Comparison of ENCODE assay signal across 21 cellular contexts in the genomic region with DNA sequence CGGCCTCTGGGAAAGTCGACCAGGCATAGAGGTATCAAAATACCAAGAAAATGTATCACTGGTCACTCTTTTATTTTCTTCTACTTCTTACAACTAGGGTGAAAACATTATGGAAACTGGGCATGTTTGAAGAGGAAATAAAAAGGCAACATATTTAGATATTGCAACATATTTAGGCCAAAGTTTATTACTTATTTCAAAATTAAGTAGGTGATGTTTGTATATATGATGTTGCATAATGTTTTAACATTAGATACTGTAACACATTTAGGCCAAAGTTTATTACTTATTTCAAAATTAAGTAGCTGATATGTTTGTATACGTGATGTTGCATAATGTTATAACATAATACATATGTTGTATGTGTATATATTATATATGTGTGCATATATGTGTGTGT.
DNase-seq lines count a peak whose midpoint lies in the region; ATAC-seq, FAIRE-seq and TF ChIP-seq lines count a peak whose summit lies in the region.
"Had no signal": no experiment of that assay in that cellular context is flagged by ENCODE, and none has a peak within 500 bp of the region (broad histone marks: within the 10 kb centered on the region; RNA-seq: fewer than 3 reads in every experiment).

No MANE protein-coding gene starts in this region.

- no peak for DNase-seq in SK-N-SH
- no peak for DNase-seq in pancreas
- DNase-seq in Kasumi-1 (lab: John Stamatoyannopoulos, UW), result no peak
- no peak for DNase-seq in AML-193 (lab: John Stamatoyannopoulos, UW)
- no peak for DNase-seq in coronary artery (ENCODE audit: low spot score)
- DNase-seq: ACHN; Caco-2; Calu3; CD4-positive, alpha-beta T cell; CD8-positive, alpha-beta T cell; DMS79 treated with DMSO at 0.1 percent for 48 hours; GF-D8 had no signal

- H3K27ac ChIP-seq in SK-N-SH (ENCODE audit: low read depth in 2 of 2, low read length in 1 of 2), result peak overlapping the region; percentile 49 to 97; a peak in 3 of 4 replicates
- H3K27ac ChIP-seq in pancreas, result no peak overlapping the region
- H3K27ac ChIP-seq in coronary artery, result no peak overlapping the region
- H3K27ac ChIP-seq: 22Rv1; BLaER1 treated with 17β-estradiol and CSF1 and Interleukin-3, amounts not matched to agents 10 nM and 100 nM; C4-2B had no signal

- no peaks in the 10 kb centered on the region for H3K27me3 ChIP-seq in SK-N-SH (ENCODE audit: insufficient read depth)
- H3K27me3 ChIP-seq in pancreas, result no peaks in the 10 kb centered on the region
- H3K27me3 ChIP-seq: BLaER1 treated with 17β-estradiol and CSF1 and Interleukin-3, amounts not matched to agents 10 nM and 100 nM had no signal

- no peak overlapping the region for H3K4me2 ChIP-seq in SK-N-SH
- H3K4me2 ChIP-seq: BLaER1 treated with 17β-estradiol and CSF1 and Interleukin-3, amounts not matched to agents 10 nM and 100 nM had no signal

- WGBS in SK-N-SH (ENCODE audit: low lambda C conversion rate), result 87% methylated on average over 3 of the region's 3 CpGs
- WGBS in pancreas, 2 donors, result 68 to 72% methylated on average over 3 of the region's 3 CpGs

- no peak for TF ChIP-seq EP300 in SK-N-SH (IDR thresholded peaks at IDR 0.05; ENCODE audit: borderline replicate concordance in 1 of 2, low read depth in 1 of 2, low read length in 1 of 2)

- H3K9ac ChIP-seq in SK-N-SH, result no peak overlapping the region
- H3K9ac ChIP-seq: BLaER1 treated with 17β-estradiol and CSF1 and Interleukin-3, amounts not matched to agents 10 nM and 100 nM had no signal

- CTCF ChIA-PET in SK-N-SH (lab: Yijun Ruan, JAX), result no interaction called here

- H3F3A ChIP-seq in SK-N-SH (replicated peaks; ENCODE audit: insufficient read depth), result peaks cover 13% of the 10 kb centered on the region

- no peaks in the 10 kb centered on the region for H4K20me1 ChIP-seq in SK-N-SH (ENCODE audit: insufficient read depth)
- H4K20me1 ChIP-seq: BLaER1 treated with 17β-estradiol and CSF1 and Interleukin-3, amounts not matched to agents 10 nM and 100 nM had no signal

- FAIRE-seq in endometrium (lab: Jason Lieb, UNC) (peak; percentile 53), pancreas (lab: Jason Lieb, UNC) (peak; percentile 20)
- FAIRE-seq: D721Med, G401.6, GM12891, GM19239 had no signal

- H3K4me1 ChIP-seq in SK-N-SH (ENCODE audit: control insufficient read depth in 1 of 2, insufficient read depth in 2 of 2, low read depth in 1 of 2, low read length in 1 of 2), result peaks cover 17 to 26% of the 10 kb centered on the region in 2 experiments; a peak in 3 of 4 replicates
- H3K4me1 ChIP-seq in pancreas, result peaks cover 0 to 5% (median 0%) of the 10 kb centered on the region in 3 donors
- H3K4me1 ChIP-seq: BLaER1 treated with 17β-estradiol and CSF1 and Interleukin-3, amounts not matched to agents 10 nM and 100 nM; Caco-2 had no signal

- no peak for TF ChIP-seq CTCF in SK-N-SH (IDR thresholded peaks at IDR 0.05)
- TF ChIP-seq CTCF in pancreas (IDR thresholded peaks at IDR 0.05), result no peak
- no peak for TF ChIP-seq CTCF in coronary artery (IDR thresholded peaks at IDR 0.05)

- H3K36me3 ChIP-seq in SK-N-SH (replicated peaks in 1 of 2; ENCODE audit: control insufficient read depth in 1 of 2, insufficient read depth in 2 of 2, low read length in 1 of 2) (no peaks in the 10 kb centered on the region), pancreas (no peaks in the 10 kb centered on the region)
- H3K36me3 ChIP-seq: BLaER1 treated with 17β-estradiol and CSF1 and Interleukin-3, amounts not matched to agents 10 nM and 100 nM had no signal

- ATAC-seq in SK-N-SH treated with all-trans-retinoic acid at 6 μM for 48 hours (no peak), pancreas (no peak)
- ATAC-seq: CD8-positive, alpha-beta T cell had no signal

- no peaks in the 10 kb centered on the region for H3K9me2 ChIP-seq in SK-N-SH

- intact Hi-C loops in pancreas (cut with DNase I), result no loop called here

- H3K4me3 ChIP-seq in SK-N-SH (ENCODE audit: low read depth in 2 of 2, low read length in 1 of 2), result no peak overlapping the region
- no peak overlapping the region for H3K4me3 ChIP-seq in pancreas
- no peak overlapping the region for H3K4me3 ChIP-seq in coronary artery
- H3K4me3 ChIP-seq: BLaER1 treated with 17β-estradiol and CSF1 and Interleukin-3, amounts not matched to agents 10 nM and 100 nM had no signal

- TF ChIP-seq RAD21 in SK-N-SH (IDR thresholded peaks at IDR 0.05; ENCODE audit: low read length), result no peak

- H3K9me3 ChIP-seq in SK-N-SH, result no peaks in the 10 kb centered on the region
- no peaks in the 10 kb centered on the region for H3K9me3 ChIP-seq in pancreas
- H3K9me3 ChIP-seq: BLaER1 treated with 17β-estradiol and CSF1 and Interleukin-3, amounts not matched to agents 10 nM and 100 nM; Caco-2 had no signal

- peaks cover 90% of the 10 kb centered on the region for H3K79me2 ChIP-seq in SK-N-SH (ENCODE audit: insufficient read depth)

- no peak overlapping the region for H2AFZ ChIP-seq in SK-N-SH (ENCODE audit: low read depth)

- POLR2A ChIA-PET in SK-N-SH (lab: Yijun Ruan, JAX), result no interaction called here

TF ChIP-seq in SK-N-SH, 30 proteins besides CTCF, POLR2A, EP300 and RAD21:
- TF ChIP-seq GATA2 (CRISPR knock-in tag; IDR thresholded peaks at IDR 0.05), result no peak

TF ChIP-seq in SK-N-SH treated with all-trans-retinoic acid at 6 μM for 48 hours, 23 proteins besides CTCF, POLR2A, EP300 and RAD21 (continues in another document):
- no peak for TF ChIP-seq TOX (CRISPR knock-in tag; IDR thresholded peaks at IDR 0.05; ENCODE audit: borderline replicate concordance)
- no peak for TF ChIP-seq ZNF70 (CRISPR knock-in tag; IDR thresholded peaks at IDR 0.05)
- no peak for TF ChIP-seq TCF4 (CRISPR knock-in tag; IDR thresholded peaks at IDR 0.05; ENCODE audit: borderline replicate concordance)
- TF ChIP-seq SNAI2 (CRISPR knock-in tag; IDR thresholded peaks at IDR 0.05), result no peak
- TF ChIP-seq, protein P1, sequence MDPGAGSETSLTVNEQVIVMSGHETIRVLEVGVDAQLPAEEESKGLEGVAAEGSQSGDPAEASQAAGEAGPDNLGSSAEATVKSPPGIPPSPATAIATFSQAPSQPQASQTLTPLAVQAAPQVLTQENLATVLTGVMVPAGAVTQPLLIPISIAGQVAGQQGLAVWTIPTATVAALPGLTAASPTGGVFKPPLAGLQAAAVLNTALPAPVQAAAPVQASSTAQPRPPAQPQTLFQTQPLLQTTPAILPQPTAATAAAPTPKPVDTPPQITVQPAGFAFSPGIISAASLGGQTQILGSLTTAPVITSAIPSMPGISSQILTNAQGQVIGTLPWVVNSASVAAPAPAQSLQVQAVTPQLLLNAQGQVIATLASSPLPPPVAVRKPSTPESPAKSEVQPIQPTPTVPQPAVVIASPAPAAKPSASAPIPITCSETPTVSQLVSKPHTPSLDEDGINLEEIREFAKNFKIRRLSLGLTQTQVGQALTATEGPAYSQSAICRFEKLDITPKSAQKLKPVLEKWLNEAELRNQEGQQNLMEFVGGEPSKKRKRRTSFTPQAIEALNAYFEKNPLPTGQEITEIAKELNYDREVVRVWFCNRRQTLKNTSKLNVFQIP (CRISPR knock-in tag; IDR thresholded peaks at IDR 0.05; ENCODE audit: borderline replicate concordance, low read depth), result no peak
- no peak for TF ChIP-seq ESRRG (CRISPR knock-in tag; IDR thresholded peaks at IDR 0.05)
- TF ChIP-seq, protein P2, sequence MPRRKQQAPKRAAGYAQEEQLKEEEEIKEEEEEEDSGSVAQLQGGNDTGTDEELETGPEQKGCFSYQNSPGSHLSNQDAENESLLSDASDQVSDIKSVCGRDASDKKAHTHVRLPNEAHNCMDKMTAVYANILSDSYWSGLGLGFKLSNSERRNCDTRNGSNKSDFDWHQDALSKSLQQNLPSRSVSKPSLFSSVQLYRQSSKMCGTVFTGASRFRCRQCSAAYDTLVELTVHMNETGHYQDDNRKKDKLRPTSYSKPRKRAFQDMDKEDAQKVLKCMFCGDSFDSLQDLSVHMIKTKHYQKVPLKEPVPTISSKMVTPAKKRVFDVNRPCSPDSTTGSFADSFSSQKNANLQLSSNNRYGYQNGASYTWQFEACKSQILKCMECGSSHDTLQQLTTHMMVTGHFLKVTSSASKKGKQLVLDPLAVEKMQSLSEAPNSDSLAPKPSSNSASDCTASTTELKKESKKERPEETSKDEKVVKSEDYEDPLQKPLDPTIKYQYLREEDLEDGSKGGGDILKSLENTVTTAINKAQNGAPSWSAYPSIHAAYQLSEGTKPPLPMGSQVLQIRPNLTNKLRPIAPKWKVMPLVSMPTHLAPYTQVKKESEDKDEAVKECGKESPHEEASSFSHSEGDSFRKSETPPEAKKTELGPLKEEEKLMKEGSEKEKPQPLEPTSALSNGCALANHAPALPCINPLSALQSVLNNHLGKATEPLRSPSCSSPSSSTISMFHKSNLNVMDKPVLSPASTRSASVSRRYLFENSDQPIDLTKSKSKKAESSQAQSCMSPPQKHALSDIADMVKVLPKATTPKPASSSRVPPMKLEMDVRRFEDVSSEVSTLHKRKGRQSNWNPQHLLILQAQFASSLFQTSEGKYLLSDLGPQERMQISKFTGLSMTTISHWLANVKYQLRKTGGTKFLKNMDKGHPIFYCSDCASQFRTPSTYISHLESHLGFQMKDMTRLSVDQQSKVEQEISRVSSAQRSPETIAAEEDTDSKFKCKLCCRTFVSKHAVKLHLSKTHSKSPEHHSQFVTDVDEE (CRISPR knock-in tag; IDR thresholded peaks at IDR 0.05), result no peak
- no peak for TF ChIP-seq ZFP3 (CRISPR knock-in tag; IDR thresholded peaks at IDR 0.05)
- TF ChIP-seq PPARA (CRISPR knock-in tag; IDR thresholded peaks at IDR 0.05; ENCODE audit: borderline replicate concordance), result no peak
- no peak for TF ChIP-seq ZNF565 (CRISPR knock-in tag; conservative IDR thresholded peaks at IDR 0.05; ENCODE audit: low read depth)
- no peak for TF ChIP-seq OSR1 (CRISPR knock-in tag; IDR thresholded peaks at IDR 0.05)
- TF ChIP-seq RARB (CRISPR knock-in tag; IDR thresholded peaks at IDR 0.05), result no peak
- no peak for TF ChIP-seq ARNTL (CRISPR knock-in tag; IDR thresholded peaks at IDR 0.05; ENCODE audit: borderline replicate concordance, low read depth)
- TF ChIP-seq, protein P3, sequence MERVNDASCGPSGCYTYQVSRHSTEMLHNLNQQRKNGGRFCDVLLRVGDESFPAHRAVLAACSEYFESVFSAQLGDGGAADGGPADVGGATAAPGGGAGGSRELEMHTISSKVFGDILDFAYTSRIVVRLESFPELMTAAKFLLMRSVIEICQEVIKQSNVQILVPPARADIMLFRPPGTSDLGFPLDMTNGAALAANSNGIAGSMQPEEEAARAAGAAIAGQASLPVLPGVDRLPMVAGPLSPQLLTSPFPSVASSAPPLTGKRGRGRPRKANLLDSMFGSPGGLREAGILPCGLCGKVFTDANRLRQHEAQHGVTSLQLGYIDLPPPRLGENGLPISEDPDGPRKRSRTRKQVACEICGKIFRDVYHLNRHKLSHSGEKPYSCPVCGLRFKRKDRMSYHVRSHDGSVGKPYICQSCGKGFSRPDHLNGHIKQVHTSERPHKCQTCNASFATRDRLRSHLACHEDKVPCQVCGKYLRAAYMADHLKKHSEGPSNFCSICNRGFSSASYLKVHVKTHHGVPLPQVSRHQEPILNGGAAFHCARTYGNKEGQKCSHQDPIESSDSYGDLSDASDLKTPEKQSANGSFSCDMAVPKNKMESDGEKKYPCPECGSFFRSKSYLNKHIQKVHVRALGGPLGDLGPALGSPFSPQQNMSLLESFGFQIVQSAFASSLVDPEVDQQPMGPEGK (CRISPR knock-in tag; IDR thresholded peaks at IDR 0.05; ENCODE audit: borderline replicate concordance), result no peak
- TF ChIP-seq ZC3H10 (CRISPR knock-in tag; IDR thresholded peaks at IDR 0.05), result no peak

Comparison
In these comparisons a context has a peak if more than half of its experiments do, and no peak if none do; other contexts are left out.
1. H3K27ac ChIP-seq: peak in SK-N-SH (2 of 2); none in pancreas (0 of 4) and coronary artery (0 of 2).